9 cellular contexts compared by ENCODE assay signal in genomic region chr10:3763035-3763456, GRCh38. TPM values are rescaled to one million over a fixed set of nuclear protein-coding genes. Genes with fewer than 3 reads are reported as not detected.
DNase-seq lines count a peak whose midpoint lies in the region; ATAC-seq, FAIRE-seq and TF ChIP-seq lines count a peak whose summit lies in the region.
"Had no signal": no experiment of that assay in that cellular context is flagged by ENCODE, and none has a peak within 500 bp of the region (broad histone marks: within the 10 kb centered on the region; RNA-seq: fewer than 3 reads in every experiment).

No MANE protein-coding gene starts in this region.

- POLR2A ChIA-PET in HCT116 (lab: Charles Lee) (interaction anchor here (2.2 to 3.9 kb wide), 3 partner anchors 8 to 22 kb away, joined by 9 to 27 read pairs (median 13); partner anchors contain the start of gene KLF6), HepG2 (lab: Yijun Ruan, JAX) (interaction anchor here (1.2 to 4.2 kb wide), 6 partner anchors 9 to 48 kb away, joined by 3 to 51 read pairs (median 8); partner anchors contain the start of gene KLF6)

- ATAC-seq in HCT116, result peak; percentile 82
- no peak for ATAC-seq in HepG2
- ATAC-seq in HG03432 (IDR thresholded peaks at IDR 0.05; ENCODE audit: unreplicated experiment), result no peak

- H3K27me3 ChIP-seq in HCT116 (ENCODE audit: insufficient read depth, low read length) (no peaks in the 10 kb centered on the region), HepG2 (ENCODE audit: control insufficient read depth in 1 of 2, insufficient read depth in 2 of 2, low read length in 2 of 2) (peaks cover 0 to 6% of the 10 kb centered on the region in 2 experiments; a peak in 1 of 5 replicates), tibial nerve (no peaks in the 10 kb centered on the region)

- TF ChIP-seq RAD21 in HCT116 (IDR thresholded peaks at IDR 0.05; ENCODE audit: low read depth) (0 out of 2 replicates have a peak, but pooled peaks have one; percentile 21), HepG2 (CRISPR knock-in tag; IDR thresholded peaks at IDR 0.05) (no peak)

- H3K27ac ChIP-seq in HCT116 (ENCODE audit: low read depth, low read length), result peak overlapping the region; percentile 72
- H3K27ac ChIP-seq in HepG2 (ENCODE audit: extremely low read length, insufficient read depth, low read length), result no peak overlapping the region
- H3K27ac ChIP-seq in tibial nerve, result no peak overlapping the region

- no peaks in the 10 kb centered on the region for H3K79me2 ChIP-seq in HCT116 (ENCODE audit: insufficient read depth, low read length)
- no peaks in the 10 kb centered on the region for H3K79me2 ChIP-seq in HepG2 (ENCODE audit: insufficient read depth, low read length)

- H3K9me2 ChIP-seq in HCT116 (ENCODE audit: insufficient read depth), result no peaks in the 10 kb centered on the region

- H3K9ac ChIP-seq in HCT116 (ENCODE audit: low read length), result peak overlapping the region; percentile 62
- H3K9ac ChIP-seq in HepG2 (ENCODE audit: insufficient read depth, low read depth, low read length), result no peak overlapping the region

- TF ChIP-seq CTCF in AG10803 (conservative IDR thresholded peaks at IDR 0.05; ENCODE audit: low read length) (no peak), HCT116 (IDR thresholded peaks at IDR 0.05 in 2 of 3, conservative IDR thresholded peaks at IDR 0.05 in 1 of 3; ENCODE audit: borderline replicate concordance in 1 of 3, insufficient read depth in 1 of 3, low read depth in 2 of 3, low read length in 2 of 3) (no peak), HepG2 (CRISPR knock-in tag; IDR thresholded peaks at IDR 0.05) (no peak), tibial nerve (IDR thresholded peaks at IDR 0.05) (no peak)

- no peak for FAIRE-seq in HepG2 (lab: Jason Lieb, UNC)

- 0 out of 4 replicates have a peak, but pooled peaks of 1 of the 2 experiments have one; percentile 5 for TF ChIP-seq EP300 in HepG2 (IDR thresholded peaks at IDR 0.05; ENCODE audit: low read depth in 2 of 2, low read length in 2 of 2)
- no peak for TF ChIP-seq EP300 in HepG2 (CRISPR knock-in tag; IDR thresholded peaks at IDR 0.05; ENCODE audit: borderline replicate concordance)
- TF ChIP-seq EP300 in tibial nerve (IDR thresholded peaks at IDR 0.05), result no peak

- H3K36me3 ChIP-seq in HCT116 (ENCODE audit: control insufficient read depth in 1 of 2, insufficient read depth in 2 of 2, low read length in 2 of 2), result no peaks in the 10 kb centered on the region
- H3K36me3 ChIP-seq in HepG2 (replicated peaks in 1 of 2; ENCODE audit: control insufficient read depth in 1 of 2, insufficient read depth in 2 of 2, low read length in 2 of 2), result no peaks in the 10 kb centered on the region
- no peaks in the 10 kb centered on the region for H3K36me3 ChIP-seq in tibial nerve

- TF ChIP-seq POLR2A in HCT116 (IDR thresholded peaks at IDR 0.05; ENCODE audit: borderline replicate concordance, extremely low read depth, insufficient read depth, insufficient read length), result no peak
- TF ChIP-seq POLR2A in HepG2 (IDR thresholded peaks at IDR 0.05; ENCODE audit: insufficient read depth in 1 of 2, low read depth in 2 of 2, low read length in 2 of 2), result no peak
- TF ChIP-seq POLR2A in tibial nerve (IDR thresholded peaks at IDR 0.05), result no peak

- H3K4me3 ChIP-seq in AG10803 (ENCODE audit: low read length), result no peak overlapping the region
- peak overlapping the region; percentile 40 to 60 for H3K4me3 ChIP-seq in HCT116 (replicated peaks in 1 of 2; ENCODE audit: low read depth in 1 of 2, low read length in 2 of 2)
- no peak overlapping the region for H3K4me3 ChIP-seq in HepG2 (replicated peaks in 1 of 3; ENCODE audit: insufficient read depth in 1 of 3, low read depth in 2 of 3, low read length in 3 of 3)
- H3K4me3 ChIP-seq in tibial nerve, result no peak overlapping the region

- peaks cover 31 to 71% of the 10 kb centered on the region in 2 experiments for H3K4me1 ChIP-seq in HCT116 (ENCODE audit: control insufficient read depth in 1 of 2, insufficient read depth in 2 of 2, low read length in 2 of 2)
- H3K4me1 ChIP-seq in HepG2 (ENCODE audit: insufficient read depth, low read length), result peaks cover 77% of the 10 kb centered on the region
- peaks cover 0 to 43% (median 15%) of the 10 kb centered on the region in 4 donors for H3K4me1 ChIP-seq in tibial nerve

- RAD21 ChIA-PET in HCT116 (lab: Charles Lee; ENCODE audit: low non-redundant PET in 1 of 2, low total read pairs in 2 of 2, uncharacterized antibody in 2 of 2, unreplicated experiment in 2 of 2), result no interaction called here

- DNase-seq in AG10803 (ENCODE audit: low read depth) (peak; percentile 26), HCT116 (ENCODE audit: low read depth, low spot score) (peak; percentile 72), amniotic epithelial cell (ENCODE audit: low read depth) (peak; percentile 28), HepG2 (ENCODE audit: low spot score) (no peak), KG1 (lab: John Stamatoyannopoulos, UW) (no peak), DMS153 treated with DMSO at 0.1 percent for 48 hours (lab: John Stamatoyannopoulos, UW; ENCODE audit: unreplicated experiment) (no peak), tibial nerve (ENCODE audit: low spot score in 2 of 2) (no peak)
- DNase-seq: GOT3 had no signal

- CTCF ChIA-PET in HCT116 (lab: Charles Lee), result no interaction called here
- CTCF ChIA-PET in HepG2 (lab: Yijun Ruan, JAX; ENCODE audit: low intra/inter-chr PET ratio, low total read pairs), result no interaction called here

- no peaks in the 10 kb centered on the region for H4K20me1 ChIP-seq in HCT116 (ENCODE audit: insufficient read depth)
- no peaks in the 10 kb centered on the region for H4K20me1 ChIP-seq in HepG2 (ENCODE audit: insufficient read depth, low read length)

- in situ Hi-C loops in HepG2 (cut with HindIII; ENCODE audit: extremely low pct_ligation_motif_present, low pct_unique_long_range_greater_than_20kb), result loop anchor here (25.0 kb wide), 1 partner anchor 526 kb away; no protein-coding TSS in a partner anchor

- no TSS peak for BruUV-seq in HCT116 (replicated peaks; lab: Mats Ljungman, UMichigan)
- BruUV-seq in HepG2 (replicated peaks; lab: Mats Ljungman, UMichigan), result no TSS peak

- peak overlapping the region; percentile 98 for H3K4me2 ChIP-seq in HCT116 (ENCODE audit: low read length)
- H3K4me2 ChIP-seq in HepG2 (ENCODE audit: low read depth, low read length), result peak overlapping the region; percentile 8; the same call in 1 of the 2 replicates

- H2AFZ ChIP-seq in HCT116 (ENCODE audit: low read depth, low read length, poor library complexity, severe bottlenecking) (peak overlapping the region; percentile 63), HepG2 (ENCODE audit: low read length) (no peak overlapping the region)

- H3K9me3 ChIP-seq in HCT116 (ENCODE audit: control insufficient read depth in 1 of 2, insufficient read depth in 1 of 2, low read depth in 1 of 2, low read length in 2 of 2), result no peaks in the 10 kb centered on the region
- H3K9me3 ChIP-seq in HepG2 (ENCODE audit: low read length), result no peaks in the 10 kb centered on the region
- no peaks in the 10 kb centered on the region for H3K9me3 ChIP-seq in tibial nerve

- 65% methylated on average over 20 of the region's 20 CpGs for WGBS in HepG2 (ENCODE audit: low lambda C conversion rate)
- WGBS in tibial nerve, 2 donors, result 95% methylated on average over 20 of the region's 20 CpGs

- intact Hi-C loops in HCT116 (cut with micrococcal nuclease), result loop anchor here (5.0 to 10.0 kb wide), 3 partner anchors 89 to 668 kb away; no protein-coding TSS in a partner anchor
- intact Hi-C loops in HepG2 (cut with micrococcal nuclease; ENCODE audit: unreplicated experiment), result no loop called here

TF ChIP-seq in HCT116, 20 proteins besides CTCF, POLR2A, EP300 and RAD21 (continues in another document):
- TF ChIP-seq POLR2AphosphoS5 (IDR thresholded peaks at IDR 0.05; ENCODE audit: low read depth, low read length) (peak; percentile 42; the same call in 1 of the 2 replicates), EZH2 (IDR thresholded peaks at IDR 0.05) (no peak), SP1 (IDR thresholded peaks at IDR 0.05; ENCODE audit: low read depth) (peak; percentile 78)

TF ChIP-seq in HepG2, 621 proteins besides CTCF, POLR2A, EP300 and RAD21 (continues in another document):
- TF ChIP-seq FOSL2 (CRISPR knock-in tag; IDR thresholded peaks at IDR 0.05), result peak; percentile 91
- TF ChIP-seq NR2F6 (IDR thresholded peaks at IDR 0.05), result no peak
- TF ChIP-seq NR2F6 (CRISPR knock-in tag; IDR thresholded peaks at IDR 0.05), result peak; percentile 43; the same call in 1 of the 2 replicates
- TF ChIP-seq ZNF3 (CRISPR knock-in tag; IDR thresholded peaks at IDR 0.05), result no peak
- TF ChIP-seq JUND (CRISPR knock-in tag; IDR thresholded peaks at IDR 0.05), result peak; percentile 35; the same call in 1 of the 2 replicates
- 0 out of 2 replicates have a peak, but pooled peaks have one; percentile 42 for TF ChIP-seq HNRNPL (IDR thresholded peaks at IDR 0.05; ENCODE audit: low read depth, low read length)
- no peak for TF ChIP-seq ZSCAN25 (CRISPR knock-in tag; IDR thresholded peaks at IDR 0.05)

RNA-seq across cellular contexts. Expression of gene KLF6, which starts 22.0 kb away (rescaled TPM):
- total RNA-seq in HCT116 (2021; ENCODE audit: unreplicated experiment) (82.2 TPM), HepG2 (2016; rRNA removed; fragmentation: Illumina TruSeq; extraction: Trizol) (13.5 and 27.0 TPM in 2 replicates), tibial nerve (100 to 1,000 TPM; 156 to 226 (median 189) TPM)
- polyA plus RNA-seq in HCT116 (2012), result 119 and 155 TPM in 2 replicates
- 17.4 and 21.1 TPM in 2 replicates for total RNA-seq in HepG2 (2016; cell fraction: cytosol; rRNA removed; fragmentation: Illumina TruSeq; extraction: Trizol; ENCODE audit: low read depth)
- 13.7 and 28.9 TPM in 2 replicates for total RNA-seq in HepG2 (2016; cell fraction: insoluble cytoplasmic fraction; rRNA removed; fragmentation: Illumina TruSeq; extraction: Trizol)
- 23.0 and 29.0 TPM in 2 replicates for total RNA-seq in HepG2 (2016; cell fraction: membrane; rRNA removed; fragmentation: Illumina TruSeq; extraction: Trizol)
- 106 and 113 TPM in 2 replicates for total RNA-seq in HepG2 (2016; cell fraction: nucleus; rRNA removed; fragmentation: Illumina TruSeq; extraction: Trizol)
- polyA plus RNA-seq in HepG2 (2011; rRNA removed), result 71.9 and 75.4 TPM in 2 replicates
- polyA plus RNA-seq in HepG2 (2011; cell fraction: cytosol; rRNA removed), result 35.6 and 36.3 TPM in 2 replicates
- 201 and 233 TPM in 2 replicates for polyA plus RNA-seq in HepG2 (2011; cell fraction: nucleus; rRNA removed)
- 28.6 and 64.6 TPM in 2 replicates for polyA plus RNA-seq in HepG2 (2012)
- 2.8 and 3.6 TPM in 2 replicates for polyA plus RNA-seq in HepG2 (2016; cell fraction: cytosol; fragmentation: Illumina TruSeq; extraction: Trizol; ENCODE audit: low read depth)
- polyA plus RNA-seq in HepG2 (2016; cell fraction: insoluble cytoplasmic fraction; fragmentation: Illumina TruSeq; extraction: Trizol; ENCODE audit: low read depth), result 25.4 and 29.8 TPM in 2 replicates
- 11.0 and 14.7 TPM in 2 replicates for polyA plus RNA-seq in HepG2 (2016; cell fraction: membrane; fragmentation: Illumina TruSeq; extraction: Trizol; ENCODE audit: low read depth)
- polyA plus RNA-seq in HepG2 (2016; cell fraction: nucleus; fragmentation: Illumina TruSeq; extraction: Trizol; ENCODE audit: insufficient read depth, low read depth), result 165 and 176 TPM in 2 replicates
- polyA minus RNA-seq in HepG2 (2011; rRNA and poly(A)+ RNA removed; ENCODE audit: low replicate concordance), result 46.3 and 318 TPM in 2 replicates
- polyA minus RNA-seq in HepG2 (2011; cell fraction: cytosol; rRNA and poly(A)+ RNA removed), result 50.8 and 67.4 TPM in 2 replicates
- polyA minus RNA-seq in HepG2 (2011; cell fraction: nucleus; rRNA and poly(A)+ RNA removed), result 544 and 615 TPM in 2 replicates

Comparison
In these comparisons a context has a peak if more than half of its experiments do, and no peak if none do; other contexts are left out.
1. DNase-seq: peak in AG10803 (single experiment), HCT116 (single experiment) and amniotic epithelial cell (single experiment); none in HepG2 (single experiment), KG1 (single experiment), DMS153 treated with DMSO at 0.1 percent for 48 hours (single experiment) and tibial nerve (0 of 2).
2. H3K4me3 ChIP-seq: peak in HCT116 (2 of 2); none in AG10803 (single experiment), HepG2 (0 of 3) and tibial nerve (0 of 4).